8 cellular contexts compared by ENCODE assay signal in genomic region chr10:119090968-119091367, GRCh38. TPM values are rescaled to one million over a fixed set of nuclear protein-coding genes. Genes with fewer than 3 reads are reported as not detected.
A peak's percentile ranks its signal among the peaks of the same experiment; 100 is the strongest.
DNase-seq lines count a peak whose midpoint lies in the region; ATAC-seq and TF ChIP-seq lines count a peak whose summit lies in the region.

No MANE protein-coding gene starts in this region.

- H3K4me2 ChIP-seq in fibroblast of lung (ENCODE audit: extremely low read depth, insufficient read depth, low read length) = no peak overlapping the region

- H3K27me3 ChIP-seq in fibroblast of lung (ENCODE audit: control insufficient read depth, insufficient read depth, low read length) = no peaks in the 10 kb centered on the region

- no peak overlapping the region for H3K9ac ChIP-seq in fibroblast of lung (ENCODE audit: insufficient read depth, low read length)

- H3K4me3 ChIP-seq in AG10803 (ENCODE audit: low read length) (no peak overlapping the region), fibroblast of lung (replicated peaks in 1 of 4; ENCODE audit: control extremely low read depth in 1 of 4, insufficient read depth in 1 of 4, low read depth in 3 of 4, low read length in 4 of 4) (no peak overlapping the region)

- no peaks in the 10 kb centered on the region for H3K4me1 ChIP-seq in fibroblast of lung (ENCODE audit: control insufficient read depth, extremely low read depth, insufficient read depth, low read length)

- H3K36me3 ChIP-seq in fibroblast of lung (ENCODE audit: control insufficient read depth, insufficient read depth, low read length) = no peaks in the 10 kb centered on the region

- H3K79me2 ChIP-seq in fibroblast of lung (ENCODE audit: control insufficient read depth, insufficient read depth, low read length) = no peaks in the 10 kb centered on the region

- H3K9me3 ChIP-seq in fibroblast of lung (ENCODE audit: control insufficient read depth, insufficient read depth, low read depth, low read length) = no peaks in the 10 kb centered on the region

- H4K20me1 ChIP-seq in fibroblast of lung (ENCODE audit: control insufficient read depth, extremely low read depth, insufficient read depth, low read length) = no peaks in the 10 kb centered on the region

- no peak for TF ChIP-seq CTCF in AG10803 (conservative IDR thresholded peaks at IDR 0.05; ENCODE audit: low read length)
- TF ChIP-seq CTCF in fibroblast of lung (conservative IDR thresholded peaks at IDR 0.05 in 1 of 2, IDR thresholded peaks at IDR 0.05 in 1 of 2; ENCODE audit: low read depth in 1 of 2, low read length in 2 of 2) = no peak

- H2AFZ ChIP-seq in fibroblast of lung (ENCODE audit: low read length) = peak overlapping the region; percentile 28

- no peak overlapping the region for H3K27ac ChIP-seq in fibroblast of lung (ENCODE audit: insufficient read depth, low read length)

- DNase-seq in AG10803 (ENCODE audit: low read depth) (peak; percentile 75), T-helper 22 cell (ENCODE audit: low read depth) (peak; percentile 58), fibroblast of lung (ENCODE audit: low read depth in 2 of 2) (peak; percentile 85), NCI-H1092 (lab: John Stamatoyannopoulos, UW) (no peak), NCI-H2196 treated with DMSO at 0.1 percent for 48 hours (lab: John Stamatoyannopoulos, UW; ENCODE audit: unreplicated experiment) (no peak)

- peak; percentile 60 for ATAC-seq in HG02885 (IDR thresholded peaks at IDR 0.05; ENCODE audit: poor library complexity, unreplicated experiment)
- no peak for ATAC-seq in GM18909 (IDR thresholded peaks at IDR 0.05; ENCODE audit: poor library complexity, unreplicated experiment)
- ATAC-seq in GM21717 (IDR thresholded peaks at IDR 0.05; ENCODE audit: unreplicated experiment) = no peak

RNA-seq across cellular contexts. Expression of gene EIF3A, which starts 10.4 kb away (rescaled TPM):
- total RNA-seq in fibroblast of lung = 112 TPM in 2 replicates
- 39.9 and 45.3 TPM in 2 replicates for polyA plus RNA-seq in fibroblast of lung
- 133 and 144 TPM in 2 replicates for polyA plus RNA-seq in fibroblast of lung (2012)
- polyA minus RNA-seq in fibroblast of lung (ENCODE audit: low replicate concordance) = 34.4 and 41.3 TPM in 2 replicates

RNA-seq across cellular contexts. Expression of gene DENND10, which starts 12.9 kb away (rescaled TPM):
- total RNA-seq in fibroblast of lung = 79.1 and 116 TPM in 2 replicates
- polyA plus RNA-seq in fibroblast of lung = 92.4 and 125 TPM in 2 replicates
- 50.2 and 61.6 TPM in 2 replicates for polyA plus RNA-seq in fibroblast of lung (2012)
- polyA minus RNA-seq in fibroblast of lung (ENCODE audit: low replicate concordance) = 33.5 and 41.7 TPM in 2 replicates

Comparison
In these comparisons a context has a peak if more than half of its experiments do, and no peak if none do; other contexts are left out.
1. DNase-seq: peak in AG10803 (single experiment), T-helper 22 cell (single experiment) and fibroblast of lung (2 of 2); none in NCI-H1092 (single experiment) and NCI-H2196 treated with DMSO at 0.1 percent for 48 hours (single experiment).